18 cellular contexts compared by ENCODE assay signal in genomic region chr1:2146836-2147517, GRCh38. TPM values are rescaled to one million over a fixed set of nuclear protein-coding genes. Genes with fewer than 3 reads are reported as not detected.
DNase-seq lines count a peak whose midpoint lies in the region; ATAC-seq, FAIRE-seq and TF ChIP-seq lines count a peak whose summit lies in the region.
"Had no signal": no experiment of that assay in that cellular context is flagged by ENCODE, and none has a peak within 500 bp of the region (broad histone marks: within the 10 kb centered on the region; RNA-seq: fewer than 3 reads in every experiment).

No MANE protein-coding gene starts in this region.

- no peaks in the 10 kb centered on the region for H3K27me3 Mint-ChIP-seq in activated naive CD8-positive, alpha-beta T cell treated with anti-CD3 and anti-CD28 coated beads, Interleukin-2, amount 10 ng/mL, durations not matched to agents 7 days and 5 days
- no peaks in the 10 kb centered on the region for H3K27me3 Mint-ChIP-seq in activated naive CD8-positive, alpha-beta T cell treated with anti-CD3 and anti-CD28 coated beads for 36 hours
- H3K27me3 Mint-ChIP-seq in CD8-positive, alpha-beta memory T cell, result no peaks in the 10 kb centered on the region
- no peaks in the 10 kb centered on the region for H3K27me3 Mint-ChIP-seq in MCF 10A (ENCODE audit: insufficient read depth, unreplicated experiment)
- H3K27me3 Mint-ChIP-seq: CD4-positive, alpha-beta T cell had no signal

- H3K4me3 ChIP-seq in CD8-positive, alpha-beta memory T cell (ENCODE audit: low read length), result peak overlapping the region; percentile 4
- H3K4me3 ChIP-seq in kidney (ENCODE audit: low read length in 2 of 2) (no peak overlapping the region), foreskin fibroblast (ENCODE audit: low read depth in 1 of 2, low read length in 2 of 2) (no peak overlapping the region)
- H3K4me3 ChIP-seq: K562 had no signal

- no TSS peak for BruUV-seq in MCF 10A (replicated peaks; lab: Mats Ljungman, UMichigan)

- H3K4me1 Mint-ChIP-seq in activated naive CD8-positive, alpha-beta T cell treated with anti-CD3 and anti-CD28 coated beads, Interleukin-2, amount 10 ng/mL, durations not matched to agents 7 days and 5 days, result peaks cover 10% of the 10 kb centered on the region
- peaks cover 7% of the 10 kb centered on the region for H3K4me1 Mint-ChIP-seq in activated naive CD8-positive, alpha-beta T cell treated with anti-CD3 and anti-CD28 coated beads for 36 hours
- H3K4me1 Mint-ChIP-seq in CD8-positive, alpha-beta memory T cell, result peaks cover 4 to 20% (median 16%) of the 10 kb centered on the region in 3 donors
- H3K4me1 Mint-ChIP-seq in MCF 10A (ENCODE audit: insufficient read depth, unreplicated experiment), result no peaks in the 10 kb centered on the region

- no peaks in the 10 kb centered on the region for H3K27me3 ChIP-seq in CD8-positive, alpha-beta memory T cell (ENCODE audit: insufficient read depth, low read length, poor library complexity, severe bottlenecking)

- H3K9ac ChIP-seq in kidney (ENCODE audit: low read length in 2 of 2), result no peak overlapping the region

- H3K4me3 Mint-ChIP-seq in activated naive CD8-positive, alpha-beta T cell treated with anti-CD3 and anti-CD28 coated beads, Interleukin-2, amount 10 ng/mL, durations not matched to agents 7 days and 5 days, result no peak overlapping the region
- no peak overlapping the region for H3K4me3 Mint-ChIP-seq in activated naive CD8-positive, alpha-beta T cell treated with anti-CD3 and anti-CD28 coated beads for 36 hours
- no peak overlapping the region for H3K4me3 Mint-ChIP-seq in CD8-positive, alpha-beta memory T cell
- H3K4me3 Mint-ChIP-seq in MCF 10A (ENCODE audit: unreplicated experiment), result no peak overlapping the region
- H3K4me3 Mint-ChIP-seq: CD4-positive, alpha-beta T cell had no signal

- no peak for FAIRE-seq in kidney (lab: Jason Lieb, UNC)
- FAIRE-seq: D721Med, H1, K562 had no signal

- H3K36me3 ChIP-seq in CD8-positive, alpha-beta memory T cell (ENCODE audit: insufficient read depth, low read length), result no peaks in the 10 kb centered on the region
- H3K36me3 ChIP-seq in kidney (ENCODE audit: control insufficient read depth in 1 of 2, insufficient read depth in 2 of 2, low read length in 2 of 2), result peaks cover 12 to 16% of the 10 kb centered on the region in 2 donors

- H3K27ac ChIP-seq in CD8-positive, alpha-beta memory T cell (ENCODE audit: low read depth, low read length), result no peak overlapping the region
- no peak overlapping the region for H3K27ac ChIP-seq in kidney (ENCODE audit: low read depth in 2 of 2, low read length in 2 of 2)

- intact Hi-C loops in kidney (cut with DNase I), result no loop called here
- intact Hi-C loops in MCF 10A (cut with micrococcal nuclease), result no loop called here

- ATAC-seq in activated naive CD8-positive, alpha-beta T cell treated with anti-CD3 and anti-CD28 coated beads, Interleukin-2, amount 10 ng/mL, durations not matched to agents 7 days and 5 days (ENCODE audit: low read depth), result no peak
- ATAC-seq in HG02588 (IDR thresholded peaks at IDR 0.05; ENCODE audit: unreplicated experiment), result no peak
- ATAC-seq: K562 had no signal

- no peaks in the 10 kb centered on the region for H3K9me3 ChIP-seq in CD8-positive, alpha-beta memory T cell (ENCODE audit: low read length)
- H3K9me3 ChIP-seq in kidney (ENCODE audit: control insufficient read depth in 1 of 2, low read length in 2 of 2), result no peaks in the 10 kb centered on the region

- TF ChIP-seq CTCF in kidney (IDR thresholded peaks at IDR 0.05; ENCODE audit: borderline replicate concordance, extremely low read depth, insufficient read depth) (no peak), foreskin fibroblast (IDR thresholded peaks at IDR 0.05; ENCODE audit: low read depth, low read length) (no peak), MCF 10A (IDR thresholded peaks at IDR 0.05; ENCODE audit: unreplicated experiment) (no peak)

- POLR2A ChIA-PET in activated naive CD8-positive, alpha-beta T cell treated with anti-CD3 and anti-CD28 coated beads, Interleukin-2, amount 10 ng/mL, durations not matched to agents 7 days and 5 days (lab: Charles Lee), result no interaction called here
- POLR2A ChIA-PET in CD8-positive, alpha-beta memory T cell (lab: Charles Lee), result interaction anchor here (1.1 kb wide), 1 partner anchor 14 kb away, joined by 6 read pairs; no protein-coding TSS in a partner anchor
- POLR2A ChIA-PET in MCF 10A (lab: Yijun Ruan, JAX), result no interaction called here

- DNase-seq in activated naive CD8-positive, alpha-beta T cell treated with anti-CD3 and anti-CD28 coated beads, Interleukin-2, amount 10 ng/mL, durations not matched to agents 7 days and 5 days, result peak; percentile 29
- DNase-seq in activated naive CD8-positive, alpha-beta T cell treated with anti-CD3 and anti-CD28 coated beads for 36 hours, result no peak
- no peak for DNase-seq in CD8-positive, alpha-beta memory T cell
- DNase-seq in kidney, result peak; percentile 51
- DNase-seq in foreskin fibroblast, result no peak
- DNase-seq in MCF 10A (ENCODE audit: unreplicated experiment), result no peak
- DNase-seq: 8988T, AML-193, C1 segment of cervical spinal cord, COR-L47, DMS153, GDM1, HCEC 1CT had no signal

- CTCF ChIA-PET in CD8-positive, alpha-beta memory T cell (lab: Charles Lee), result interaction anchor here (1.3 kb wide), 1 partner anchor 27 kb away, joined by 3 read pairs; no protein-coding TSS in a partner anchor
- CTCF ChIA-PET in MCF 10A (lab: Yijun Ruan, JAX), result interaction anchor here (0.7 kb wide), 1 partner anchor 28 kb away, joined by 4 read pairs; no protein-coding TSS in a partner anchor

- no peaks in the 10 kb centered on the region for H3K9me3 Mint-ChIP-seq in activated naive CD8-positive, alpha-beta T cell treated with anti-CD3 and anti-CD28 coated beads, Interleukin-2, amount 10 ng/mL, durations not matched to agents 7 days and 5 days
- no peaks in the 10 kb centered on the region for H3K9me3 Mint-ChIP-seq in activated naive CD8-positive, alpha-beta T cell treated with anti-CD3 and anti-CD28 coated beads for 36 hours
- H3K9me3 Mint-ChIP-seq in CD8-positive, alpha-beta memory T cell, result no peaks in the 10 kb centered on the region
- no peaks in the 10 kb centered on the region for H3K9me3 Mint-ChIP-seq in MCF 10A (ENCODE audit: unreplicated experiment)
- H3K9me3 Mint-ChIP-seq: CD4-positive, alpha-beta T cell had no signal

- no peaks in the 10 kb centered on the region for H3K36me3 Mint-ChIP-seq in activated naive CD8-positive, alpha-beta T cell treated with anti-CD3 and anti-CD28 coated beads, Interleukin-2, amount 10 ng/mL, durations not matched to agents 7 days and 5 days
- peaks cover 2% of the 10 kb centered on the region for H3K36me3 Mint-ChIP-seq in activated naive CD8-positive, alpha-beta T cell treated with anti-CD3 and anti-CD28 coated beads for 36 hours
- H3K36me3 Mint-ChIP-seq in CD8-positive, alpha-beta memory T cell, result peaks cover 0 to 15% (median 2%) of the 10 kb centered on the region in 3 donors
- peaks cover 6% of the 10 kb centered on the region for H3K36me3 Mint-ChIP-seq in MCF 10A (ENCODE audit: insufficient read depth, unreplicated experiment)

- H3K4me1 ChIP-seq in CD8-positive, alpha-beta memory T cell (ENCODE audit: insufficient read depth, low read length), result peaks cover 38% of the 10 kb centered on the region
- no peaks in the 10 kb centered on the region for H3K4me1 ChIP-seq in kidney (ENCODE audit: control insufficient read depth in 1 of 2, insufficient read depth in 1 of 2, low read depth in 1 of 2, low read length in 2 of 2)

- H3K27ac Mint-ChIP-seq in activated naive CD8-positive, alpha-beta T cell treated with anti-CD3 and anti-CD28 coated beads, Interleukin-2, amount 10 ng/mL, durations not matched to agents 7 days and 5 days, result no peak overlapping the region
- no peak overlapping the region for H3K27ac Mint-ChIP-seq in activated naive CD8-positive, alpha-beta T cell treated with anti-CD3 and anti-CD28 coated beads for 36 hours
- H3K27ac Mint-ChIP-seq in CD8-positive, alpha-beta memory T cell, result no peak overlapping the region
- H3K27ac Mint-ChIP-seq in MCF 10A (ENCODE audit: low read depth, unreplicated experiment), result no peak overlapping the region
- H3K27ac Mint-ChIP-seq: CD4-positive, alpha-beta T cell had no signal

RNA-seq across cellular contexts. Expression of gene FAAP20, which starts 47.6 kb away (rescaled TPM):
- total RNA-seq in activated naive CD8-positive, alpha-beta T cell treated with anti-CD3 and anti-CD28 coated beads, Interleukin-2, amount 10 ng/mL, durations not matched to agents 7 days and 5 days, result 10 to 100 TPM; 59.0 to 61.0 TPM
- total RNA-seq in activated naive CD8-positive, alpha-beta T cell treated with anti-CD3 and anti-CD28 coated beads for 36 hours, result 10 to 100 TPM; 69.3 to 71.4 TPM
- 10 to 100 TPM; 65.0 to 72.5 TPM for total RNA-seq in CD8-positive, alpha-beta memory T cell
- 66.4 TPM for polyA plus RNA-seq in CD8-positive, alpha-beta memory T cell
- 69.0 TPM for total RNA-seq in kidney
- 109 TPM for polyA plus RNA-seq in kidney (ENCODE audit: insufficient read depth, low read depth, low replicate concordance)
- 75.9 and 88.8 TPM in 2 replicates for total RNA-seq in MCF 10A (2022)

Comparison
In these comparisons a context has a peak if more than half of its experiments do, and no peak if none do; other contexts are left out.
1. DNase-seq: peak in activated naive CD8-positive, alpha-beta T cell treated with anti-CD3 and anti-CD28 coated beads, Interleukin-2, amount 10 ng/mL, durations not matched to agents 7 days and 5 days (single experiment) and kidney (single experiment); none in activated naive CD8-positive, alpha-beta T cell treated with anti-CD3 and anti-CD28 coated beads for 36 hours (single experiment), CD8-positive, alpha-beta memory T cell (0 of 5), foreskin fibroblast (0 of 2) and MCF 10A (single experiment).